ENCODE assay signal across 14 cellular contexts in the genomic region with DNA sequence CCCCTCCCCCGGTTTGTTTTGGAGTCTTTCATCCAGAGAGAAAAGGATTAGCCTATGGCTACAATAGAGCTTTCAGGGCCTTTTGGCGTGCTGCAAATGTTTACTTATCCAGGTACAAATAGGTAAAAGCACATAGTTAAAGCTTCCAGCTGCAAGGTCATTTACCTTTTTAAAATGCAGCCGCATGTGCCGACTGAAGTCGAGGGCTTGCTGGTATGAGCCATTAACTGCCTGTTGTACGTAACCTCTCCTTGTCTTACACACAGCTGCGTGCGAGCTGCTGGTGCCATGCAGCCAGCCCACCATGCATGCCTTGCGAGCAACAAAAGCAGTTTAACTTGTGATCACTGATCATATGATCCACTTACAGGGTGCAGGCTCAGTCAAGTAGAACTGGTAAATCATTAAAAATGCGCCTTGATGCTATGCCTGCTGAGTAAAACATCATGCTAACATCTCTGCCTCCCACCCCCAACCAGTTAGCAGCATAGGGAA.
DNase-seq lines count a peak whose midpoint lies in the region; ATAC-seq and TF ChIP-seq lines count a peak whose summit lies in the region.
"Had no signal": no experiment of that assay in that cellular context is flagged by ENCODE, and none has a peak within 500 bp of the region (broad histone marks: within the 10 kb centered on the region; RNA-seq: fewer than 3 reads in every experiment).

No MANE protein-coding gene starts in this region.

- no peak overlapping the region for H4K8ac ChIP-seq in trophoblast cell (ENCODE audit: low read depth, low read length)

- H3K4me3 Mint-ChIP-seq in GM23338 = no peak overlapping the region
- H3K4me3 Mint-ChIP-seq: stimulated activated memory B cell treated with anti-CD40 and anti-IgM and Interleukin-4, amounts not matched to agents 10 μg/mL and 1 μg/mL and 100 μg/mL, for 72 hours had no signal

- whole genome bisulfite sequencing in trophoblast cell (ENCODE audit: extremely low coverage, insufficient coverage, insufficient read length) = no CpG with 5 or more reads among the region's 10 CpGs

- peak overlapping the region; percentile 31 for H2AK5ac ChIP-seq in trophoblast cell (ENCODE audit: low read length)

- peaks cover 3% of the 10 kb centered on the region; the same call in 1 of the 3 replicates for H3K9me3 Mint-ChIP-seq in GM23338
- H3K9me3 Mint-ChIP-seq: stimulated activated memory B cell treated with anti-CD40 and anti-IgM and Interleukin-4, amounts not matched to agents 10 μg/mL and 1 μg/mL and 100 μg/mL, for 72 hours had no signal

- no peak overlapping the region for H3K23ac ChIP-seq in trophoblast cell (ENCODE audit: low read length)

- H2AFZ ChIP-seq in GM23338 (peak overlapping the region; percentile 89), trophoblast cell (ENCODE audit: insufficient read depth, low read length, poor library complexity) (no peak overlapping the region)

- peaks cover 19% of the 10 kb centered on the region for H3K79me1 ChIP-seq in trophoblast cell (ENCODE audit: low read length)

- peak overlapping the region; percentile 15 for H4K91ac ChIP-seq in trophoblast cell (ENCODE audit: low read depth, low read length)

- H3K4me1 Mint-ChIP-seq in GM23338 = peaks cover 30% of the 10 kb centered on the region
- H3K4me1 Mint-ChIP-seq: stimulated activated memory B cell treated with anti-CD40 and anti-IgM and Interleukin-4, amounts not matched to agents 10 μg/mL and 1 μg/mL and 100 μg/mL, for 72 hours had no signal

- no peak overlapping the region for H3K4me2 ChIP-seq in GM23338
- H3K4me2 ChIP-seq in trophoblast cell (ENCODE audit: low read length) = no peak overlapping the region
- H3K4me2 ChIP-seq: SK-N-SH had no signal

- H3K36me3 Mint-ChIP-seq in GM23338 (ENCODE audit: low read depth) = no peaks in the 10 kb centered on the region
- H3K36me3 Mint-ChIP-seq: stimulated activated memory B cell treated with anti-CD40 and anti-IgM and Interleukin-4, amounts not matched to agents 10 μg/mL and 1 μg/mL and 100 μg/mL, for 72 hours had no signal

- H3K14ac ChIP-seq in trophoblast cell (ENCODE audit: low read length) = peak overlapping the region; percentile 26

- H3K4me3 ChIP-seq in GM23338 (no peak overlapping the region), trophoblast cell (ENCODE audit: low read depth, low read length) (no peak overlapping the region)
- H3K4me3 ChIP-seq: ascending aorta had no signal

- no peaks in the 10 kb centered on the region; the same call in 1 of the 2 replicates for H3K4me1 ChIP-seq in GM23338 (ENCODE audit: insufficient read depth)
- peaks cover 2 to 20% of the 10 kb centered on the region in 2 experiments for H3K4me1 ChIP-seq in trophoblast cell (ENCODE audit: control insufficient read depth in 1 of 2, insufficient read depth in 2 of 2, low read length in 2 of 2)

- no peaks in the 10 kb centered on the region for H3K36me3 ChIP-seq in GM23338 (ENCODE audit: insufficient read depth)
- no peaks in the 10 kb centered on the region for H3K36me3 ChIP-seq in trophoblast cell (ENCODE audit: control insufficient read depth in 1 of 2, insufficient read depth in 2 of 2, low read length in 2 of 2)
- H3K36me3 ChIP-seq: ascending aorta had no signal

- H4K20me1 ChIP-seq in GM23338 (replicated peaks; ENCODE audit: insufficient read depth) = no peaks in the 10 kb centered on the region

- H3K9me3 ChIP-seq in trophoblast cell (ENCODE audit: insufficient read depth, low read depth, low read length) = no peaks in the 10 kb centered on the region
- H3K9me3 ChIP-seq: ascending aorta, SK-N-SH had no signal

- peak overlapping the region; percentile 70 for H2BK12ac ChIP-seq in trophoblast cell (ENCODE audit: low read length)

- H2BK120ac ChIP-seq in trophoblast cell (ENCODE audit: insufficient read depth, low read length, poor library complexity) = peak overlapping the region; percentile 62

- H4K12ac ChIP-seq in trophoblast cell (ENCODE audit: low read depth, low read length) = no peak overlapping the region

- no peak overlapping the region for H3K9ac ChIP-seq in trophoblast cell (ENCODE audit: low read length)
- H3K9ac ChIP-seq: SK-N-SH had no signal

- H3K27ac ChIP-seq in GM23338 (ENCODE audit: low read depth) (no peak overlapping the region), trophoblast cell (ENCODE audit: low read depth, low read length) (peak overlapping the region; percentile 16)
- H3K27ac ChIP-seq: ascending aorta had no signal

- H3K4ac ChIP-seq in trophoblast cell (ENCODE audit: low read depth, low read length) = no peak overlapping the region

- ATAC-seq in GM23338 (no peak), GM19455 (IDR thresholded peaks at IDR 0.05; ENCODE audit: unreplicated experiment) (no peak), GM19351 (IDR thresholded peaks at IDR 0.05; ENCODE audit: unreplicated experiment) (no peak)
- ATAC-seq: stimulated activated memory B cell treated with anti-CD40 and anti-IgM and Interleukin-4, amounts not matched to agents 10 μg/mL and 1 μg/mL and 100 μg/mL, for 72 hours had no signal

- H3K27me3 Mint-ChIP-seq in GM23338 (ENCODE audit: insufficient read depth, low read depth, poor library complexity) = no peaks in the 10 kb centered on the region
- H3K27me3 Mint-ChIP-seq: stimulated activated memory B cell treated with anti-CD40 and anti-IgM and Interleukin-4, amounts not matched to agents 10 μg/mL and 1 μg/mL and 100 μg/mL, for 72 hours had no signal

- no peaks in the 10 kb centered on the region for H3K79me2 ChIP-seq in GM23338 (replicated peaks; ENCODE audit: insufficient read depth)
- H3K79me2 ChIP-seq in trophoblast cell (ENCODE audit: control insufficient read depth, insufficient read depth, low read length, poor library complexity) = no peaks in the 10 kb centered on the region

- peak overlapping the region; percentile 41 for H3K18ac ChIP-seq in trophoblast cell (ENCODE audit: low read length)

- no peaks in the 10 kb centered on the region for H3F3A ChIP-seq in GM23338 (replicated peaks; ENCODE audit: low read depth)

- H3K27me3 ChIP-seq in GM23338 (ENCODE audit: insufficient read depth) (no peaks in the 10 kb centered on the region), trophoblast cell (ENCODE audit: insufficient read depth, low read length) (no peaks in the 10 kb centered on the region)
- H3K27me3 ChIP-seq: ascending aorta had no signal

- DNase-seq in GM23338 (ENCODE audit: low spot score) = no peak
- peak; percentile 38 for DNase-seq in NCI-H2227 (lab: John Stamatoyannopoulos, UW; ENCODE audit: unreplicated experiment)
- peak; percentile 97 for DNase-seq in glomerular visceral epithelial cell (ENCODE audit: extremely low spot score)
- no peak for DNase-seq in trophoblast cell
- no peak for DNase-seq in NOMO-1 treated with dmso at 0.1 percent for 144 hours (lab: John Stamatoyannopoulos, UW; ENCODE audit: unreplicated experiment)
- no peak for DNase-seq in middle frontal gyrus (ENCODE audit: extremely low spot score, low spot score)
- DNase-seq: activated CD4-positive, CD25-positive, alpha-beta regulatory T cell treated with anti-CD3 and anti-CD28 coated beads, Interleukin-2, amount 50 U/mL, for 72 hours; activated T-cell treated with anti-CD3 and anti-CD28 coated beads, Interleukin-2, amount 50 U/mL, for 48 hours; mammary epithelial cell; SK-N-SH had no signal

- no peak for TF ChIP-seq CTCF in GM23338 (conservative IDR thresholded peaks at IDR 0.05; ENCODE audit: low read depth in 2 of 2)

- no peak overlapping the region for H3K27ac Mint-ChIP-seq in GM23338
- H3K27ac Mint-ChIP-seq: stimulated activated memory B cell treated with anti-CD40 and anti-IgM and Interleukin-4, amounts not matched to agents 10 μg/mL and 1 μg/mL and 100 μg/mL, for 72 hours had no signal

- H2BK5ac ChIP-seq in trophoblast cell (ENCODE audit: low read depth, low read length, poor library complexity) = no peak overlapping the region

- H3K9me2 ChIP-seq in GM23338 (ENCODE audit: insufficient read depth) = peaks cover 11% of the 10 kb centered on the region; the same call in 1 of the 2 replicates
- H3K9me2 ChIP-seq: SK-N-SH had no signal

Comparison
In these comparisons a context has a peak if more than half of its experiments do, and no peak if none do; other contexts are left out.
1. DNase-seq: peak in NCI-H2227 (single experiment) and glomerular visceral epithelial cell (single experiment); none in GM23338 (single experiment), trophoblast cell (0 of 2), NOMO-1 treated with dmso at 0.1 percent for 144 hours (single experiment) and middle frontal gyrus (single experiment).